Comparison of ENCODE assay signal across 17 cellular contexts in the genomic region with DNA sequence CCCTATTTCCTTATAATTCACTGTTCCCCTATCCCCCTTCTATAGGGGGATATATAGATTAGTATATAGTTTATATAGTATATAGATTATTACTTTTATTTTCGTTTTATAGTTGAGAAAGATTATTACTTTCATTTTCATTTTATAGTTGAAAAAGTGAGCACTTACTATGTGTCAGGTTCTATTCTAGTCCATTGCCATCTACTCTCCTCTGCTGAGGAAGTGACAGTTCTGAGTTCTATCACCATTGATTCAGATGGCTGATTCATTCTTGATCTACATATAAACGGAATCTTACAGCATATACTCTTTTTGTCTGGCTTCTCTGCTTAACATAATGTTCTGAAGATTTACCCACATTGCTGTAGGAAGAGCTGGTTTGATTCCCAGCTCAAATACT. TPM values are rescaled to one million over a fixed set of nuclear protein-coding genes. Genes with fewer than 3 reads are reported as not detected.
"Had no signal": no experiment of that assay in that cellular context is flagged by ENCODE, and none has a peak within 500 bp of the region (broad histone marks: within the 10 kb centered on the region; RNA-seq: fewer than 3 reads in every experiment).

No MANE protein-coding gene starts in this region.

- H3K4me3 Mint-ChIP-seq: stimulated activated memory B cell treated with anti-CD40 and anti-IgM and Interleukin-4, amounts not matched to agents 10 μg/mL and 1 μg/mL and 100 μg/mL, for 72 hours had no signal

- ATAC-seq: stimulated activated memory B cell treated with anti-CD40 and anti-IgM and Interleukin-4, amounts not matched to agents 10 μg/mL and 1 μg/mL and 100 μg/mL, for 72 hours had no signal

- H3K36me3 Mint-ChIP-seq: stimulated activated memory B cell treated with anti-CD40 and anti-IgM and Interleukin-4, amounts not matched to agents 10 μg/mL and 1 μg/mL and 100 μg/mL, for 72 hours had no signal

- H3K36me3 ChIP-seq: brain microvascular endothelial cell, left ventricle myocardium inferior, sigmoid colon, thyroid gland had no signal

- H3K27ac ChIP-seq: brain microvascular endothelial cell, coronary artery, left ventricle myocardium inferior, sigmoid colon, thyroid gland had no signal

- H3K4me1 ChIP-seq: left ventricle myocardium inferior, thyroid gland had no signal

- H3K9me3 ChIP-seq: left ventricle myocardium inferior, sigmoid colon, thyroid gland had no signal

- H3K27ac Mint-ChIP-seq: stimulated activated memory B cell treated with anti-CD40 and anti-IgM and Interleukin-4, amounts not matched to agents 10 μg/mL and 1 μg/mL and 100 μg/mL, for 72 hours had no signal

- H3K4me3 ChIP-seq: coronary artery, left ventricle myocardium inferior, sigmoid colon, thyroid gland had no signal

- DNase-seq: activated CD8-positive, alpha-beta memory T cell treated with anti-CD3 and anti-CD28 coated beads for 24 hours; activated CD8-positive, alpha-beta memory T cell treated with anti-CD3 and anti-CD28 coated beads, Interleukin-2, amount 50 U/mL, for 48 hours; activated effector memory CD4-positive, alpha-beta T cell treated with anti-CD3 and anti-CD28 coated beads, Interleukin-2, amount 50 U/mL, for 16 hours; activated naive CD4-positive, alpha-beta T cell treated with anti-CD3 and anti-CD28 coated beads, Interleukin-2, amount 50 U/mL, for 16 hours; activated T-cell treated with anti-CD3 and anti-CD28 coated beads, Interleukin-2, amount 50 U/mL, for 48 hours; aorta; brain microvascular endothelial cell; left ventricle myocardium inferior; occipital lobe; posterior cingulate gyrus; sigmoid colon; stimulated activated CD4-positive, alpha-beta T cell treated with anti-CD3 and anti-CD28 coated beads, Interleukin-4, amount 100 ng/mL, for 24 hours; T-helper 9 cell; thyroid gland had no signal

- H3K4me1 Mint-ChIP-seq: stimulated activated memory B cell treated with anti-CD40 and anti-IgM and Interleukin-4, amounts not matched to agents 10 μg/mL and 1 μg/mL and 100 μg/mL, for 72 hours had no signal

- H3K27me3 ChIP-seq: brain microvascular endothelial cell, sigmoid colon, thyroid gland had no signal

RNA-seq across cellular contexts. Expression of a gene that starts 20.7 kb away (rescaled TPM):
- polyA plus RNA-seq: neural cell had no signal

RNA-seq across cellular contexts. Expression of a gene that starts 46.0 kb away (rescaled TPM):
- polyA plus RNA-seq: neural cell had no signal
